Comparison of ENCODE assay signal across 19 cellular contexts in the genomic region with DNA sequence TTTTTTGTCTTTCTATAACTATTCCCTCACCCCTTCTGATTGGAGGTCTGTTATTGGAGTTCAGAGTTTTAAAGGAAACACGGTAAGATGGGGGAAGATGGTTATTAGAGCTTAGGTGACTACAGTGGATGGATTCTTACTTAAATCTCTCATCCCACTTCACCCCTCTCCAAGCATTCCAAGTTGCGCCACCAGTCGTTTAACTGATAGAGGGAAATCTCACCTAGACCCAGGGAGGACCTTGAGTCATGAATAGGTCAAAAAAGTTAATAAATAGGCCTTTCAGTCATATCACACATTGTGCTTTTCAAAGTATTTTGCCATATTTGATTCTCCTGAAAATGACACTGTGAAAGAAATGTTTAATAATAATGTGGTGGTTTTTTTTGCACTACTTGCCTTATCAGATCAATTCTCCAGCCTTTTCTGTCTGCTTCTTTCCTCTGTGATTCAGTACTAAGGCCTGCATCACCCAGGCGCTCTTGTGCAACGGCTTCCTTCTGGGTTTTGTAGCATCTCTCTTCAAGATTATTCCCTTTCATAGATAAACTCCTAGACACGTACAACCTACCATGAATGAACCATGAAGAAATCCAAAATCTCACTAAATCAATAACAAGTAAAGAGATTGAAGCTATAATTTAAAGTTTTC.
"Had no signal": no experiment of that assay in that cellular context is flagged by ENCODE, and none has a peak within 500 bp of the region (broad histone marks: within the 10 kb centered on the region; RNA-seq: fewer than 3 reads in every experiment).

No MANE protein-coding gene starts in this region.

- H3K4me3 ChIP-seq: hepatocyte, pancreas, sigmoid colon, thyroid gland had no signal

- H3K9me3 Mint-ChIP-seq: natural killer cell had no signal

- H3K4me1 Mint-ChIP-seq: natural killer cell had no signal

- H3K36me3 Mint-ChIP-seq: natural killer cell had no signal

- DNase-seq: activated CD4-positive, alpha-beta T cell treated with anti-CD3 and anti-CD28 coated beads for 36 hours; activated CD4-positive, alpha-beta T cell treated with anti-CD3 and anti-CD28 coated beads, Interleukin-2, amount 50 U/mL, for 48 hours; activated naive CD4-positive, alpha-beta T cell; activated naive CD8-positive, alpha-beta T cell treated with anti-CD3 and anti-CD28 coated beads, Interleukin-2, amount 10 ng/mL, durations not matched to agents 7 days and 5 days; cortex of kidney; erythroblast; left cardiac atrium; natural killer cell; pancreas; sigmoid colon; stimulated activated naive CD4-positive, alpha-beta T cell; thyroid gland had no signal

- H3K27me3 Mint-ChIP-seq: activated CD4-positive, alpha-beta T cell treated with anti-CD3 and anti-CD28 coated beads for 36 hours; activated naive CD8-positive, alpha-beta T cell treated with anti-CD3 and anti-CD28 coated beads, Interleukin-2, amount 10 ng/mL, durations not matched to agents 7 days and 5 days had no signal

- H3K4me1 ChIP-seq: pancreas, thyroid gland had no signal

- FAIRE-seq: endometrium, islet of Langerhans, pancreas, TTC549 had no signal

- H3K36me3 ChIP-seq: pancreas, sigmoid colon, thyroid gland had no signal

- H3K27ac ChIP-seq: hepatocyte, pancreas, sigmoid colon, thyroid gland had no signal

- H3K4me3 Mint-ChIP-seq: activated CD4-positive, alpha-beta T cell treated with anti-CD3 and anti-CD28 coated beads for 36 hours; activated naive CD8-positive, alpha-beta T cell treated with anti-CD3 and anti-CD28 coated beads, Interleukin-2, amount 10 ng/mL, durations not matched to agents 7 days and 5 days; activated T-helper 1 cell treated with anti-CD3 and anti-CD28 coated beads, Interleukin-12 subunit alpha, Interleukin-12 subunit beta, Interleukin-2, Interleukin-4 antibody, amounts not matched to agents 30 ng/mL and 10 ng/mL and 1 ng/mL, durations not matched to agents 14 hours and 24 hours and 36 hours; natural killer cell; T-helper 2 cell treated with Interferon-gamma antibody and Interleukin-4, amounts not matched to agents 5 μg/mL and 100 μg/mL, for 36 hours; WTC11 had no signal

- H3K9me3 ChIP-seq: pancreas, sigmoid colon, thyroid gland had no signal

- H3K27ac Mint-ChIP-seq: activated CD4-positive, alpha-beta T cell treated with anti-CD3 and anti-CD28 coated beads for 36 hours; activated naive CD8-positive, alpha-beta T cell treated with anti-CD3 and anti-CD28 coated beads, Interleukin-2, amount 10 ng/mL, durations not matched to agents 7 days and 5 days; activated T-helper 1 cell treated with anti-CD3 and anti-CD28 coated beads, Interleukin-12 subunit alpha, Interleukin-12 subunit beta, Interleukin-2, Interleukin-4 antibody, amounts not matched to agents 30 ng/mL and 10 ng/mL and 1 ng/mL, durations not matched to agents 14 hours and 24 hours and 36 hours; natural killer cell; T-helper 2 cell treated with Interferon-gamma antibody and Interleukin-4, amounts not matched to agents 5 μg/mL and 100 μg/mL, for 36 hours had no signal

- H3K4me2 ChIP-seq: hepatocyte had no signal

- ATAC-seq: activated CD4-positive, alpha-beta T cell treated with anti-CD3 and anti-CD28 coated beads for 36 hours; left cardiac atrium; natural killer cell; pancreas; WTC11 had no signal

- H2AFZ ChIP-seq: hepatocyte had no signal

- H3K27me3 ChIP-seq: hepatocyte, pancreas, sigmoid colon, thyroid gland had no signal
